8 cellular contexts compared by ENCODE assay signal in the genomic region with DNA sequence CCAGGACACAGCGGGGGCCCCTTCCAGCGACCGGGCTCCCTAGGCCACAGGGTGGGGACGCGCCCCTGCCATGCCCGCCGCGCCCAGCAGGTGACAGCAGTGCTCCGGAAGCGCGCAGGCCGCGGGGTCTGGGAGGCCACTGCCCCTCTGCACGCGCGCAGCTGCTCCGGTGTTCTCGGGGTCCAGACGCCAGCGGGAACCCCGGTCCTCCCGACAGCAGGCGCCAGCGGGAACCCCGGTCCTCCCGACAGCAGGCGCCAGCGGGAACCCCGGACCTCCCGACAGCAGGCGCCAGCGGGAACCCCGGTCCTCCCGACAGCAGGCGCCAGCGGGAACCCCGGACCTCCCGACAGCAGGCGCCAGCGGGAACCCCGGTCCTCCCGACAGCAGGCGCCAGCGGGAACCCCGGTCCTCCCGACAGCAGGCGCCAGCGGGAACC. TPM values are rescaled to one million over a fixed set of nuclear protein-coding genes. Genes with fewer than 3 reads are reported as not detected.
A peak's percentile ranks its signal among the peaks of the same experiment; 100 is the strongest.
DNase-seq lines count a peak whose midpoint lies in the region; ATAC-seq and TF ChIP-seq lines count a peak whose summit lies in the region.
"Not testable (repeated sequence)": the region's sequence is repeated elsewhere in the genome, so short reads cannot be mapped to it uniquely, and the experiment has no call there.

No MANE protein-coding gene starts in this region.

- WGBS in right cardiac atrium: 3% methylated on average over 31 of the region's 48 CpGs
- 38% methylated on average over 14 of the region's 48 CpGs; no CpG with 5 or more reads in 1 of the 2 donors for WGBS in transverse colon (ENCODE audit: low coverage in 1 of 2), 2 donors

- not testable (repeated sequence) for TF ChIP-seq POLR2A in transverse colon (IDR thresholded peaks at IDR 0.05)

- not testable (repeated sequence) for H3K4me1 ChIP-seq in right cardiac atrium (ENCODE audit: control insufficient read depth, insufficient read depth, low read length)
- peaks cover 0 to 50% (median 16%) of the 10 kb centered on the region in 4 donors for H3K4me1 ChIP-seq in transverse colon

- H3K27me3 ChIP-seq in WERI-Rb-1 (ENCODE audit: insufficient read depth, low read depth, severe bottlenecking); right cardiac atrium (ENCODE audit: control insufficient read depth, insufficient read depth); transverse colon: not testable (repeated sequence)

- intact Hi-C loops in right cardiac atrium (cut with DNase I); posterior vena cava (cut with DNase I); transverse colon (cut with DNase I; ENCODE audit: low total_unique reads): not testable (repeated sequence)

- H3K36me3 ChIP-seq in WERI-Rb-1, transverse colon: not testable (repeated sequence)

- H3K9me3 ChIP-seq in WERI-Rb-1 (ENCODE audit: severe bottlenecking); right cardiac atrium (ENCODE audit: control insufficient read depth, low read length); transverse colon: not testable (repeated sequence)

- in situ Hi-C loops in astrocyte of the cerebellum (cut with HindIII; ENCODE audit: low sequenced_read_pairs); transverse colon (cut with MboI; ENCODE audit: low pct_ligation_motif_present in 1 of 4, low pct_unique_long_range_greater_than_20kb in 1 of 4, low sequenced_read_pairs in 3 of 4): not testable (repeated sequence)

- TF ChIP-seq EP300 in transverse colon (IDR thresholded peaks at IDR 0.05; ENCODE audit: low read depth): not testable (repeated sequence)

- ATAC-seq in HG02642 (IDR thresholded peaks at IDR 0.05; ENCODE audit: poor library complexity, unreplicated experiment) (peak; percentile 75), right cardiac atrium (peak; percentile 75 to 88)

- not testable (repeated sequence) for H3K27ac ChIP-seq in WERI-Rb-1; right cardiac atrium (ENCODE audit: low read length)
- H3K27ac ChIP-seq in transverse colon: peak overlapping the region in 3 of 4 donors; percentile 60 to 86 (median 81)

- DNase-seq in NCI-H1930 (lab: John Stamatoyannopoulos, UW) (peak; percentile 11 to 48), WERI-Rb-1 (peak; percentile 72), right cardiac atrium (peak; percentile 74 to 89 (median 81)), posterior vena cava (ENCODE audit: low spot score) (peak; percentile 92), transverse colon (peak; percentile 53)
- not testable (repeated sequence) for DNase-seq in astrocyte of the cerebellum (ENCODE audit: low read depth)

- peak overlapping the region; percentile 43 for H3K4me3 ChIP-seq in WERI-Rb-1 (ENCODE audit: low read depth, low read length)
- H3K4me3 ChIP-seq in astrocyte of the cerebellum (ENCODE audit: low read depth, low read length); right cardiac atrium (ENCODE audit: low read length): not testable (repeated sequence)
- H3K4me3 ChIP-seq in transverse colon: peak overlapping the region in 2 of 4 donors; percentile 24 to 48

- TF ChIP-seq CTCF in GM12873 (IDR thresholded peaks at IDR 0.05; ENCODE audit: insufficient read depth, low read depth, low read length, missing control alignments) (peak; percentile 91), WERI-Rb-1 (IDR thresholded peaks at IDR 0.05; ENCODE audit: low read depth, low read length) (peak; percentile 95), astrocyte of the cerebellum (IDR thresholded peaks at IDR 0.05; ENCODE audit: low read depth, low read length, missing control alignments) (peak; percentile 68), transverse colon (IDR thresholded peaks at IDR 0.05) (peak; percentile 62 to 96 (median 74))

RNA-seq across cellular contexts. Expression of a gene that starts 32.6 kb away (rescaled TPM):
- total RNA-seq in right cardiac atrium: 10 to 100 TPM; 20.1 to 23.6 (median 22.2) TPM
- 22.2 TPM for polyA plus RNA-seq in right cardiac atrium
- 10 to 100 TPM; 13.2 to 16.3 TPM for total RNA-seq in posterior vena cava
- total RNA-seq in transverse colon: 100 to 1,000 TPM in 2 of 4 donors, 10 to 100 TPM in 2; 49.4 to 116 (median 85.2) TPM

RNA-seq across cellular contexts. Expression of a gene that starts 45.5 kb away (rescaled TPM):
- 1 to 10 TPM; 4.8 to 7.1 (median 6.4) TPM for total RNA-seq in right cardiac atrium
- 8.4 TPM for polyA plus RNA-seq in right cardiac atrium
- total RNA-seq in posterior vena cava: 10 to 100 TPM; 16.3 to 17.8 TPM
- 100 to 1,000 TPM in 3 of 4 donors, 10 to 100 TPM in 1; 84.9 to 360 (median 169) TPM for total RNA-seq in transverse colon

Comparison
In these comparisons a context has a peak if more than half of its experiments do, and no peak if none do; other contexts are left out.
1. RNA of a gene that starts 45.5 kb away (total RNA-seq): 84.9 to 360 TPM in transverse colon; 16.3 to 17.8 TPM in posterior vena cava and 4.8 to 7.1 TPM in right cardiac atrium; every median in the first group is over 4 times any median in the second.
2. Peak in every context shown above with its lines, with median percentiles within 50 percentile points of each other: CTCF ChIP-seq.